In the genomic region with DNA sequence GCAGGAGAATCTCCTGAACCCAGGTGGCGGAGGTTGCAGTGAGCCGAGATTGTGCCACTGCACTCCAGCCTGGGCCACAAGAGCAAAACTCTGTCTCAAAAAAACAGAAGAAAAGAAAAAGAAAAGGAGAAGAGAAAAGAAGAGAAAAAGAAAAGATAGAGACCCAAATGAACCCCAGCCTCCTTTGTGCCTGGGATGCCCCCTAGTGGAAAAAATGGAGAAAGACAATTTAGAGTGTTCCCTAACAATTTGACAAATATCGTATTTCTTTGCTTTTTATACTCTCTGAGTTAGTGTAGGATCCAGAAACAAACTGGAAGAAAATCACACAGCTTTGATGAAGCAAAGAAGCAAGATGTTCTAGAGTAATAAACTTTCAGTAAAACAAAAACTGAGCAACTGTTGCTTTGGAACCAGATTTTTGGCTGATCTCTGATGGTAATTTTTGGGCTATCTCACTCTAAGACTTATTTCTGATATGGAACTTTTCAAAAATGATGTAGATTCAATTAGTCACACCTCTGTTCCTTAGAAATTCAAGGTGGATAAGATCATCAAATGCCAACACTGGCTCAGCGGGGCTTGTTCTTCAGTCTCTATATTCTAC, we compare ENCODE assay signal across 8 cellular contexts. TPM values are rescaled to one million over a fixed set of nuclear protein-coding genes. Genes with fewer than 3 reads are reported as not detected.
A peak's percentile ranks its signal among the peaks of the same experiment; 100 is the strongest.
DNase-seq lines count a peak whose midpoint lies in the region; ATAC-seq and TF ChIP-seq lines count a peak whose summit lies in the region.
"Had no signal": no experiment of that assay in that cellular context is flagged by ENCODE, and none has a peak within 500 bp of the region (broad histone marks: within the 10 kb centered on the region; RNA-seq: fewer than 3 reads in every experiment).

No MANE protein-coding gene starts in this region.

- H3K4me3 Mint-ChIP-seq in osteocyte (ENCODE audit: unreplicated experiment), result no peak overlapping the region
- H3K4me3 Mint-ChIP-seq: T-helper 1 cell treated with Interleukin-12 subunit alpha and Interleukin-12 subunit beta and Interleukin-4 antibody, amounts not matched to agents 30 μg/mL and 1 μg/mL, for 36 hours had no signal

- no peak overlapping the region for H3K27ac Mint-ChIP-seq in osteocyte (ENCODE audit: unreplicated experiment)
- H3K27ac Mint-ChIP-seq: T-helper 1 cell treated with Interleukin-12 subunit alpha and Interleukin-12 subunit beta and Interleukin-4 antibody, amounts not matched to agents 30 μg/mL and 1 μg/mL, for 36 hours had no signal

- H3K4me1 Mint-ChIP-seq in osteocyte (ENCODE audit: unreplicated experiment), result no peaks in the 10 kb centered on the region

- no peak for DNase-seq in GM06990 (ENCODE audit: extremely low read depth, insufficient read length)
- no peak for DNase-seq in LNCaP clone FGC (ENCODE audit: low read depth)
- DNase-seq in body of pancreas, result no peak
- DNase-seq in osteocyte (ENCODE audit: extremely low spot score, unreplicated experiment), result no peak
- DNase-seq in NCI-H187 (lab: John Stamatoyannopoulos, UW), result no peak
- no peak for DNase-seq in stimulated activated naive CD4-positive, alpha-beta T cell treated with Interleukin-2 at 50 U/mL for 16 hours (lab: John Stamatoyannopoulos, UW)

- H3K4me1 ChIP-seq in body of pancreas, result no peaks in the 10 kb centered on the region

- H3K36me3 ChIP-seq in GM06990 (ENCODE audit: control insufficient read depth, insufficient read depth, low read length) (no peaks in the 10 kb centered on the region), body of pancreas (replicated peaks in 1 of 2; ENCODE audit: insufficient read depth in 1 of 2, low read depth in 2 of 2) (no peaks in the 10 kb centered on the region)

- TF ChIP-seq CTCF in GM06990 (IDR thresholded peaks at IDR 0.05; ENCODE audit: insufficient read depth, low read length, poor library complexity, severe bottlenecking) (peak; percentile 64), LNCaP clone FGC (IDR thresholded peaks at IDR 0.05; ENCODE audit: control insufficient read depth, extremely low read depth, insufficient read depth) (peak; percentile 69), body of pancreas (IDR thresholded peaks at IDR 0.05) (peak in 6 of 7 experiments; percentile 39 to 61 (median 46)), osteocyte (IDR thresholded peaks at IDR 0.05) (peak; percentile 57)

- H3K9me3 Mint-ChIP-seq in osteocyte (ENCODE audit: unreplicated experiment), result peaks cover 17% of the 10 kb centered on the region

- no peak for ATAC-seq in body of pancreas
- ATAC-seq in GM21360 (IDR thresholded peaks at IDR 0.05; ENCODE audit: unreplicated experiment), result no peak

- no peaks in the 10 kb centered on the region for H3K27me3 Mint-ChIP-seq in osteocyte (ENCODE audit: unreplicated experiment)

- H3K9me3 ChIP-seq in body of pancreas, result no peaks in the 10 kb centered on the region

- H3K4me3 ChIP-seq in GM06990 (replicated peaks; ENCODE audit: low read depth, low read length), result no peak overlapping the region
- no peak overlapping the region for H3K4me3 ChIP-seq in LNCaP clone FGC (ENCODE audit: low read depth, low read length)
- no peak overlapping the region for H3K4me3 ChIP-seq in body of pancreas

- WGBS in body of pancreas, 2 donors, result 57 to 59% methylated on average over 4 of the region's 4 CpGs

- H3K27me3 ChIP-seq in GM06990 (replicated peaks; ENCODE audit: control insufficient read depth, insufficient read depth, low read length), result no peaks in the 10 kb centered on the region; the same call in 1 of the 2 replicates
- H3K27me3 ChIP-seq in body of pancreas, result no peaks in the 10 kb centered on the region

- TF ChIP-seq POLR2A in body of pancreas (IDR thresholded peaks at IDR 0.05), result no peak

- intact Hi-C loops in body of pancreas (cut with DNase I), result no loop called here

- H3K27ac ChIP-seq in body of pancreas, result no peak overlapping the region

- no peaks in the 10 kb centered on the region for H3K36me3 Mint-ChIP-seq in osteocyte (ENCODE audit: unreplicated experiment)

RNA-seq across cellular contexts. Expression of gene PRKAB1, which starts 18.6 kb away (rescaled TPM):
- 10 to 100 TPM; 13.5 to 20.5 TPM for total RNA-seq in body of pancreas
- total RNA-seq in osteocyte, result 24.7 and 25.3 TPM in 2 replicates

RNA-seq across cellular contexts. Expression of gene TMEM233, which starts 55.7 kb away (rescaled TPM):
- total RNA-seq in body of pancreas, result under 1 TPM in 1 of 2 donors, not detected in 1; under 0.01 TPM
- total RNA-seq in osteocyte, result not detected in 2 replicates
